In genomic region chr14:87184180-87184579, GRCh38 we compare ENCODE assay signal across 8 cellular contexts.
"Had no signal": no experiment of that assay in that cellular context is flagged by ENCODE, and none has a peak within 500 bp of the region (broad histone marks: within the 10 kb centered on the region; RNA-seq: fewer than 3 reads in every experiment).

No MANE protein-coding gene starts in this region.

- H3K4me2 ChIP-seq: KMS-11 had no signal

- FAIRE-seq: H54, HTR-8/SVneo had no signal

- H2AFZ ChIP-seq: GM23248 had no signal

- H3K9ac ChIP-seq: GM23248, KMS-11 had no signal

- H3K27ac ChIP-seq: GM23248, KMS-11 had no signal

- DNase-seq: GM23248, GOT3, H9, HCEC 1CT, KBM-7 had no signal

- H3K4me3 ChIP-seq: GM23248 had no signal
